In genomic region chr11:58027341-58027740, GRCh38 we compare ENCODE assay signal across 27 cellular contexts. TPM values are rescaled to one million over a fixed set of nuclear protein-coding genes. Genes with fewer than 3 reads are reported as not detected.
A peak's percentile ranks its signal among the peaks of the same experiment; 100 is the strongest.
DNase-seq lines count a peak whose midpoint lies in the region; ATAC-seq, FAIRE-seq and TF ChIP-seq lines count a peak whose summit lies in the region.
"Had no signal": no experiment of that assay in that cellular context is flagged by ENCODE, and none has a peak within 500 bp of the region (broad histone marks: within the 10 kb centered on the region; RNA-seq: fewer than 3 reads in every experiment).

No MANE protein-coding gene starts in this region.

- H3K9ac ChIP-seq in IMR-90 (ENCODE audit: low read depth, low read length) (peak overlapping the region; percentile 80), endodermal cell (ENCODE audit: extremely low read depth, low read length, poor library complexity, severe bottlenecking) (no peak overlapping the region), trophoblast cell (ENCODE audit: low read length) (no peak overlapping the region)

- H4K5ac ChIP-seq in IMR-90 (ENCODE audit: low read depth, low read length), result peak overlapping the region; percentile 99

- TF ChIP-seq CTCF in IMR-90 (conservative IDR thresholded peaks at IDR 0.05; ENCODE audit: low read depth, low read length), result no peak
- no peak for TF ChIP-seq CTCF in endodermal cell (conservative IDR thresholded peaks at IDR 0.05)

- H3K23ac ChIP-seq in IMR-90 (ENCODE audit: low read depth, low read length) (peak overlapping the region; percentile 92), trophoblast cell (ENCODE audit: low read length) (no peak overlapping the region)

- no TSS peak for BruUV-seq in IMR-90 (replicated peaks; lab: Mats Ljungman, UMichigan)

- H2BK5ac ChIP-seq in IMR-90 (ENCODE audit: low read depth, low read length, poor library complexity, severe bottlenecking), result peak overlapping the region; percentile 100
- no peak overlapping the region for H2BK5ac ChIP-seq in trophoblast cell (ENCODE audit: low read depth, low read length, poor library complexity)

- H2BK120ac ChIP-seq in IMR-90 (ENCODE audit: low read depth, low read length) (peak overlapping the region; percentile 98), trophoblast cell (ENCODE audit: insufficient read depth, low read length, poor library complexity) (no peak overlapping the region)

- H3K79me1 ChIP-seq in IMR-90 (ENCODE audit: low read depth in 1 of 2, low read length in 2 of 2) (no peaks in the 10 kb centered on the region), trophoblast cell (ENCODE audit: low read length) (no peaks in the 10 kb centered on the region)

- H3K9me3 ChIP-seq in IMR-90 (ENCODE audit: control insufficient read depth, insufficient read depth, low read length), result no peaks in the 10 kb centered on the region
- H3K9me3 ChIP-seq in endodermal cell (ENCODE audit: control insufficient read depth, low read length), result no peaks in the 10 kb centered on the region
- H3K9me3 ChIP-seq in trophoblast cell (ENCODE audit: insufficient read depth, low read depth, low read length), result no peaks in the 10 kb centered on the region

- CTCF ChIA-PET in IMR-90 (lab: Yijun Ruan, JAX), result interaction anchor here (0.6 kb wide), 2 partner anchors 32 to 34 kb away, joined by 3 read pairs; no protein-coding TSS in a partner anchor

- dilution Hi-C loops in IMR-90 (cut with HindIII; ENCODE audit: low sequenced_read_pairs, unreplicated experiment), result no loop called here

- H2BK12ac ChIP-seq in trophoblast cell (ENCODE audit: low read length), result no peak overlapping the region

- H4K91ac ChIP-seq in IMR-90 (ENCODE audit: insufficient read depth, low read depth, low read length), result peak overlapping the region; percentile 96
- no peak overlapping the region for H4K91ac ChIP-seq in trophoblast cell (ENCODE audit: low read depth, low read length)

- H2AFZ ChIP-seq in IMR-90 (replicated peaks; ENCODE audit: low read length, poor library complexity), result peak overlapping the region; percentile 3
- H2AFZ ChIP-seq in trophoblast cell (ENCODE audit: insufficient read depth, low read length, poor library complexity), result no peak overlapping the region

- no peaks in the 10 kb centered on the region for H3K9me3 Mint-ChIP-seq in endodermal cell
- H3K9me3 Mint-ChIP-seq: activated T-helper 2 cell treated with anti-CD3 and anti-CD28 coated beads, Interferon-gamma antibody, Interleukin-2, Interleukin-4, amounts not matched to agents 10 μg/mL and 5 μg/mL and 100 μg/mL, durations not matched to agents 14 hours and 24 hours and 36 hours had no signal

- H4K8ac ChIP-seq in IMR-90 (ENCODE audit: low read depth in 2 of 2, low read length in 2 of 2), result peak overlapping the region; percentile 96
- H4K8ac ChIP-seq in trophoblast cell (ENCODE audit: low read depth, low read length), result no peak overlapping the region

- H3K36me3 ChIP-seq in IMR-90 (ENCODE audit: control insufficient read depth, insufficient read depth, low read length) (no peaks in the 10 kb centered on the region), endodermal cell (ENCODE audit: control insufficient read depth, insufficient read depth, low read length) (no peaks in the 10 kb centered on the region), trophoblast cell (ENCODE audit: control insufficient read depth in 1 of 2, insufficient read depth in 2 of 2, low read length in 2 of 2) (no peaks in the 10 kb centered on the region)
- H3K36me3 ChIP-seq: heart right ventricle had no signal

- intact Hi-C loops in IMR-90 (cut with micrococcal nuclease), result loop anchor here (1.0 to 5.0 kb wide), 5 partner anchors 32 to 485 kb away; no protein-coding TSS in a partner anchor

- ATAC-seq in IMR-90 (ENCODE audit: low read depth) (peak; percentile 52), GM19395 (IDR thresholded peaks at IDR 0.05; ENCODE audit: unreplicated experiment) (no peak), HG02759 (IDR thresholded peaks at IDR 0.05; ENCODE audit: unreplicated experiment) (no peak)
- ATAC-seq: heart right ventricle; naive thymus-derived CD8-positive, alpha-beta T cell; PC-3 had no signal

- H4K12ac ChIP-seq in trophoblast cell (ENCODE audit: low read depth, low read length), result no peak overlapping the region

- peak overlapping the region; percentile 79 for H3K56ac ChIP-seq in IMR-90 (ENCODE audit: extremely low read depth, insufficient read depth, low read length)

- H3K27ac ChIP-seq in IMR-90 (ENCODE audit: insufficient read depth, low read length), result peak overlapping the region; percentile 98
- H3K27ac ChIP-seq in endodermal cell (ENCODE audit: low read depth, low read length), result no peak overlapping the region
- H3K27ac ChIP-seq in trophoblast cell (ENCODE audit: low read depth, low read length), result no peak overlapping the region

- H3K14ac ChIP-seq in IMR-90 (replicated peaks; ENCODE audit: low read depth, low read length) (peak overlapping the region; percentile 87), trophoblast cell (ENCODE audit: low read length) (no peak overlapping the region)

- DNase-seq in AG20443 (ENCODE audit: low spot score) (peak; percentile 28), IMR-90 (peak; percentile 94), endodermal cell (no peak), trophoblast cell (peak; percentile 43 to 51), RCC 7860 (ENCODE audit: low spot score) (no peak)
- no peak for DNase-seq in activated naive CD4-positive, alpha-beta T cell treated with Interleukin-2 at 50 U/mL for 16 hours
- DNase-seq: activated CD4-positive, alpha-beta T cell treated with anti-CD3 and anti-CD28 coated beads, Interleukin-2, amount 50 U/mL, for 1 hour; activated CD8-positive, alpha-beta memory T cell treated with anti-CD3 and anti-CD28 coated beads, Interleukin-2, amount 50 U/mL, for 4 hours; activated naive CD8-positive, alpha-beta T cell treated with anti-CD3 and anti-CD28 coated beads, Interleukin-2, amount 10 ng/mL, durations not matched to agents 7 days and 5 days; CD4-positive, alpha-beta memory T cell; heart right ventricle; naive thymus-derived CD8-positive, alpha-beta T cell; NCI-H1048; NCI-H1930; NCI-H226; PC-3; stimulated activated naive CD8-positive, alpha-beta T cell treated with anti-CD3 and anti-CD28 coated beads, Interleukin-15, amount 100 ng/mL, for 72 hours; T-helper 1 cell had no signal

- no peak for TF ChIP-seq POLR2A in IMR-90 (IDR thresholded peaks at IDR 0.05; ENCODE audit: low read depth, low read length)

- peaks cover 27% of the 10 kb centered on the region for H3K4me1 ChIP-seq in IMR-90 (ENCODE audit: control insufficient read depth, insufficient read depth, low read length)
- no peaks in the 10 kb centered on the region for H3K4me1 ChIP-seq in endodermal cell (ENCODE audit: control insufficient read depth, insufficient read depth, low read length)
- no peaks in the 10 kb centered on the region for H3K4me1 ChIP-seq in trophoblast cell (ENCODE audit: control insufficient read depth in 1 of 2, insufficient read depth in 2 of 2, low read length in 2 of 2)

- TF ChIP-seq RAD21 in IMR-90 (IDR thresholded peaks at IDR 0.05; ENCODE audit: low read length), result no peak; the same call in 1 of the 2 replicates

- H3K27me3 ChIP-seq in IMR-90 (ENCODE audit: control insufficient read depth, insufficient read depth, low read length), result no peaks in the 10 kb centered on the region
- no peaks in the 10 kb centered on the region for H3K27me3 ChIP-seq in endodermal cell (ENCODE audit: control insufficient read depth, insufficient read depth, low read length, poor library complexity, severe bottlenecking)
- no peaks in the 10 kb centered on the region for H3K27me3 ChIP-seq in trophoblast cell (ENCODE audit: insufficient read depth, low read length)
- H3K27me3 ChIP-seq: heart right ventricle had no signal

- peak overlapping the region; percentile 96 for H3K4ac ChIP-seq in IMR-90 (ENCODE audit: low read depth, low read length)
- no peak overlapping the region for H3K4ac ChIP-seq in trophoblast cell (ENCODE audit: low read depth, low read length)

- H3K4me1 Mint-ChIP-seq in endodermal cell, result no peaks in the 10 kb centered on the region
- H3K4me1 Mint-ChIP-seq: activated naive CD8-positive, alpha-beta T cell treated with anti-CD3 and anti-CD28 coated beads, Interleukin-2, amount 10 ng/mL, durations not matched to agents 7 days and 5 days; naive thymus-derived CD8-positive, alpha-beta T cell; stimulated activated naive CD8-positive, alpha-beta T cell treated with anti-CD3 and anti-CD28 coated beads, Interleukin-15, amount 100 ng/mL, for 72 hours had no signal

- H3K4me2 ChIP-seq in IMR-90 (ENCODE audit: low read depth, low read length) (0 out of 2 replicates have a peak overlapping the region, but pooled peaks have one; percentile 16), trophoblast cell (ENCODE audit: low read length) (no peak overlapping the region)

- H3K18ac ChIP-seq in IMR-90 (ENCODE audit: low read depth, low read length), result peak overlapping the region; percentile 100
- H3K18ac ChIP-seq in trophoblast cell (ENCODE audit: low read length), result no peak overlapping the region

- H3K4me3 ChIP-seq in IMR-90 (ENCODE audit: insufficient read depth, low read depth, low read length), result no peak overlapping the region
- no peak overlapping the region for H3K4me3 ChIP-seq in endodermal cell (ENCODE audit: low read length)
- H3K4me3 ChIP-seq in trophoblast cell (ENCODE audit: low read depth, low read length), result no peak overlapping the region
- H3K4me3 ChIP-seq: heart right ventricle had no signal

- in situ Hi-C loops in IMR-90 (cut with MboI; ENCODE audit: low sequenced_read_pairs), result no loop called here

- no peaks in the 10 kb centered on the region for H3K27me3 Mint-ChIP-seq in endodermal cell (ENCODE audit: insufficient read depth)
- H3K27me3 Mint-ChIP-seq: activated naive CD8-positive, alpha-beta T cell treated with anti-CD3 and anti-CD28 coated beads, Interleukin-2, amount 10 ng/mL, durations not matched to agents 7 days and 5 days had no signal

- no peaks in the 10 kb centered on the region for H4K20me1 ChIP-seq in IMR-90 (ENCODE audit: insufficient read depth, low read length)

- H3K4me3 Mint-ChIP-seq in endodermal cell, result no peak overlapping the region
- H3K4me3 Mint-ChIP-seq: activated naive CD8-positive, alpha-beta T cell treated with anti-CD3 and anti-CD28 coated beads, Interleukin-2, amount 10 ng/mL, durations not matched to agents 7 days and 5 days; brain; CD4-positive, alpha-beta memory T cell; naive thymus-derived CD8-positive, alpha-beta T cell; stimulated activated naive CD8-positive, alpha-beta T cell treated with anti-CD3 and anti-CD28 coated beads, Interleukin-15, amount 100 ng/mL, for 72 hours had no signal

- no peak for FAIRE-seq in RCC 7860 (lab: Jason Lieb, UNC)
- FAIRE-seq: colon, G401.6 had no signal

- peak overlapping the region; percentile 77; the same call in 2 of the 3 replicates for H2BK15ac ChIP-seq in IMR-90 (ENCODE audit: low read depth, low read length)

- peak overlapping the region; percentile 33 for H3K27ac Mint-ChIP-seq in endodermal cell
- H3K27ac Mint-ChIP-seq: activated naive CD8-positive, alpha-beta T cell treated with anti-CD3 and anti-CD28 coated beads, Interleukin-2, amount 10 ng/mL, durations not matched to agents 7 days and 5 days; activated T-helper 2 cell treated with anti-CD3 and anti-CD28 coated beads, Interferon-gamma antibody, Interleukin-2, Interleukin-4, amounts not matched to agents 10 μg/mL and 5 μg/mL and 100 μg/mL, durations not matched to agents 14 hours and 24 hours and 36 hours; brain; CD4-positive, alpha-beta memory T cell; naive thymus-derived CD8-positive, alpha-beta T cell; stimulated activated naive CD8-positive, alpha-beta T cell treated with anti-CD3 and anti-CD28 coated beads, Interleukin-15, amount 100 ng/mL, for 72 hours had no signal

- no peaks in the 10 kb centered on the region for H3K79me2 ChIP-seq in trophoblast cell (ENCODE audit: control insufficient read depth, insufficient read depth, low read length, poor library complexity)

- POLR2A ChIA-PET in IMR-90 (lab: Charles Lee; ENCODE audit: unreplicated experiment), result interaction anchor here (0.6 to 1.2 kb wide), 3 partner anchors 258 to 497 kb away, joined by 3 to 5 read pairs (median 3); no protein-coding TSS in a partner anchor

- peak overlapping the region; percentile 97 for H2BK20ac ChIP-seq in IMR-90 (ENCODE audit: low read depth, low read length)

- H3K36me3 Mint-ChIP-seq in endodermal cell (ENCODE audit: low read depth), result no peaks in the 10 kb centered on the region
- H3K36me3 Mint-ChIP-seq: activated naive CD8-positive, alpha-beta T cell treated with anti-CD3 and anti-CD28 coated beads, Interleukin-2, amount 10 ng/mL, durations not matched to agents 7 days and 5 days; brain; CD4-positive, alpha-beta memory T cell had no signal

- peaks cover 28% of the 10 kb centered on the region for H3K9me1 ChIP-seq in IMR-90 (ENCODE audit: insufficient read depth, low read length)

- whole genome bisulfite sequencing in IMR-90 (ENCODE audit: extremely low coverage in 2 of 2, insufficient read length in 1 of 2), 2 experiments, result no CpG with 5 or more reads among the region's 4 CpGs
- 86 to 100% methylated on average over 2 to 4 of the region's 4 CpGs for WGBS in endodermal cell (ENCODE audit: insufficient coverage in 1 of 2, insufficient read length in 1 of 2), 2 experiments
- WGBS in trophoblast cell (ENCODE audit: extremely low coverage, insufficient coverage, insufficient read length), result no CpG with 5 or more reads among the region's 4 CpGs

- H2AK5ac ChIP-seq in IMR-90 (ENCODE audit: low read depth, low read length) (peak overlapping the region; percentile 94), trophoblast cell (ENCODE audit: low read length) (no peak overlapping the region)

- no peak overlapping the region for H2AK9ac ChIP-seq in IMR-90 (replicated peaks; ENCODE audit: low read depth, low read length, poor library complexity)

RNA-seq across cellular contexts. Expression of gene OR6Q1, which starts 3.4 kb away (rescaled TPM):
- total RNA-seq in IMR-90 (2012; rRNA removed) (not detected in 2 replicates), endodermal cell (not detected)
- polyA plus RNA-seq in IMR-90 (2012; rRNA removed), result not detected in 2 replicates
- polyA plus RNA-seq in IMR-90 (2012; cell fraction: cytosol; rRNA removed), result not detected in 2 replicates
- not detected in 2 replicates for polyA plus RNA-seq in IMR-90 (2012; cell fraction: nucleus; rRNA removed; ENCODE audit: low replicate concordance)
- polyA plus RNA-seq in endodermal cell (2013, experiment 1 of 2), result not detected
- not detected for polyA plus RNA-seq in endodermal cell (2013, experiment 2 of 2)
- polyA plus RNA-seq in trophoblast cell (2013), result not detected in 2 replicates
- total RNA-seq: activated naive CD8-positive, alpha-beta T cell treated with anti-CD3 and anti-CD28 coated beads, Interleukin-2, amount 10 ng/mL, durations not matched to agents 7 days and 5 days; activated T-helper 2 cell treated with anti-CD3 and anti-CD28 coated beads, Interferon-gamma antibody, Interleukin-2, Interleukin-4, amounts not matched to agents 10 μg/mL and 5 μg/mL and 100 μg/mL, durations not matched to agents 14 hours and 24 hours and 36 hours; CD4-positive, alpha-beta memory T cell; heart right ventricle; mesenteric fat pad; naive thymus-derived CD8-positive, alpha-beta T cell; omental fat pad; PC-3; ureter had no signal
- polyA plus RNA-seq: CD4-positive, alpha-beta memory T cell; heart right ventricle; naive thymus-derived CD8-positive, alpha-beta T cell had no signal

RNA-seq across cellular contexts. Expression of gene OR9Q1, which starts 3.7 kb away (rescaled TPM):
- total RNA-seq in IMR-90 (2012; rRNA removed) (not detected in 2 replicates), endodermal cell (not detected)
- not detected in 2 replicates for polyA plus RNA-seq in IMR-90 (2012; rRNA removed)
- polyA plus RNA-seq in IMR-90 (2012; cell fraction: cytosol; rRNA removed), result not detected in 2 replicates
- not detected in 2 replicates for polyA plus RNA-seq in IMR-90 (2012; cell fraction: nucleus; rRNA removed; ENCODE audit: low replicate concordance)
- polyA plus RNA-seq in endodermal cell (2013, experiment 1 of 2), result not detected
- not detected for polyA plus RNA-seq in endodermal cell (2013, experiment 2 of 2)
- polyA plus RNA-seq in trophoblast cell (2013), result not detected in 2 replicates
- total RNA-seq: activated naive CD8-positive, alpha-beta T cell treated with anti-CD3 and anti-CD28 coated beads, Interleukin-2, amount 10 ng/mL, durations not matched to agents 7 days and 5 days; activated T-helper 2 cell treated with anti-CD3 and anti-CD28 coated beads, Interferon-gamma antibody, Interleukin-2, Interleukin-4, amounts not matched to agents 10 μg/mL and 5 μg/mL and 100 μg/mL, durations not matched to agents 14 hours and 24 hours and 36 hours; CD4-positive, alpha-beta memory T cell; heart right ventricle; mesenteric fat pad; naive thymus-derived CD8-positive, alpha-beta T cell; omental fat pad; PC-3; ureter had no signal
- polyA plus RNA-seq: CD4-positive, alpha-beta memory T cell; heart right ventricle; naive thymus-derived CD8-positive, alpha-beta T cell had no signal

Comparison
In these comparisons a context has a peak if more than half of its experiments do, and no peak if none do; other contexts are left out.
1. DNase-seq: peak in AG20443 (single experiment), IMR-90 (single experiment) and trophoblast cell (2 of 2); none in endodermal cell (single experiment), activated naive CD4-positive, alpha-beta T cell treated with Interleukin-2 at 50 U/mL for 16 hours (single experiment) and RCC 7860 (single experiment).